Comparison of ENCODE assay signal across 1 cellular context in genomic region chr5:153491408-153491807, GRCh38.
TF ChIP-seq lines count a peak whose summit lies in the region.

No MANE protein-coding gene starts in this region.

TF ChIP-seq in SK-N-SH, 30 proteins besides CTCF, POLR2A, EP300 and RAD21 (continued from another document):
- TF ChIP-seq MAX (IDR thresholded peaks at IDR 0.05; ENCODE audit: low read depth) (no peak), NFIC (IDR thresholded peaks at IDR 0.05; ENCODE audit: borderline replicate concordance) (no peak), YY1 (IDR thresholded peaks at IDR 0.05; ENCODE audit: low read depth) (no peak), TAF1 (IDR thresholded peaks at IDR 0.05; ENCODE audit: borderline replicate concordance, low read depth, low read length) (no peak), ELF1 (IDR thresholded peaks at IDR 0.05) (no peak), ZBTB33 (IDR thresholded peaks at IDR 0.05; ENCODE audit: borderline replicate concordance, low read depth) (no peak), FOXM1 (IDR thresholded peaks at IDR 0.05; ENCODE audit: low read depth) (no peak), TEAD4 (IDR thresholded peaks at IDR 0.05; ENCODE audit: borderline replicate concordance, insufficient read depth) (no peak), NRF1 (IDR thresholded peaks at IDR 0.05; ENCODE audit: low read depth, low read length) (no peak), RXRA (IDR thresholded peaks at IDR 0.05; ENCODE audit: borderline replicate concordance, low read depth) (no peak), TCF12 (IDR thresholded peaks at IDR 0.05) (no peak), REST (IDR thresholded peaks at IDR 0.05; ENCODE audit: low read depth, low read length) (no peak)
